ENCODE assay signal across 1 cellular context in genomic region chr20:61566691-61567090, GRCh38.
A peak's percentile ranks its signal among the peaks of the same experiment; 100 is the strongest.
TF ChIP-seq lines count a peak whose summit lies in the region.

No MANE protein-coding gene starts in this region.

TF ChIP-seq in HepG2, 621 proteins besides CTCF, POLR2A, EP300 and RAD21 (continued from another document):
- 0 out of 2 replicates have a peak, but pooled peaks have one; percentile 44 for TF ChIP-seq ZNF280D (CRISPR knock-in tag; IDR thresholded peaks at IDR 0.05)
- TF ChIP-seq, protein P1, sequence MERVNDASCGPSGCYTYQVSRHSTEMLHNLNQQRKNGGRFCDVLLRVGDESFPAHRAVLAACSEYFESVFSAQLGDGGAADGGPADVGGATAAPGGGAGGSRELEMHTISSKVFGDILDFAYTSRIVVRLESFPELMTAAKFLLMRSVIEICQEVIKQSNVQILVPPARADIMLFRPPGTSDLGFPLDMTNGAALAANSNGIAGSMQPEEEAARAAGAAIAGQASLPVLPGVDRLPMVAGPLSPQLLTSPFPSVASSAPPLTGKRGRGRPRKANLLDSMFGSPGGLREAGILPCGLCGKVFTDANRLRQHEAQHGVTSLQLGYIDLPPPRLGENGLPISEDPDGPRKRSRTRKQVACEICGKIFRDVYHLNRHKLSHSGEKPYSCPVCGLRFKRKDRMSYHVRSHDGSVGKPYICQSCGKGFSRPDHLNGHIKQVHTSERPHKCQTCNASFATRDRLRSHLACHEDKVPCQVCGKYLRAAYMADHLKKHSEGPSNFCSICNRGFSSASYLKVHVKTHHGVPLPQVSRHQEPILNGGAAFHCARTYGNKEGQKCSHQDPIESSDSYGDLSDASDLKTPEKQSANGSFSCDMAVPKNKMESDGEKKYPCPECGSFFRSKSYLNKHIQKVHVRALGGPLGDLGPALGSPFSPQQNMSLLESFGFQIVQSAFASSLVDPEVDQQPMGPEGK (CRISPR knock-in tag; IDR thresholded peaks at IDR 0.05), result no peak
- TF ChIP-seq PPARG (CRISPR knock-in tag; conservative IDR thresholded peaks at IDR 0.05), result no peak
- TF ChIP-seq NFKB2 (CRISPR knock-in tag; IDR thresholded peaks at IDR 0.05; ENCODE audit: borderline replicate concordance), result no peak
- TF ChIP-seq RFX5 (IDR thresholded peaks at IDR 0.05; ENCODE audit: low read depth, low read length), result no peak
- TF ChIP-seq ZNF768 (CRISPR knock-in tag; IDR thresholded peaks at IDR 0.05), result peak; percentile 21; the same call in 1 of the 2 replicates
- no peak for TF ChIP-seq SUZ12 (IDR thresholded peaks at IDR 0.05; ENCODE audit: low read depth, low read length)
- no peak for TF ChIP-seq DMAP1 (CRISPR knock-in tag; IDR thresholded peaks at IDR 0.05)
- TF ChIP-seq ZNF432 (CRISPR knock-in tag; IDR thresholded peaks at IDR 0.05; ENCODE audit: borderline replicate concordance), result no peak
- no peak for TF ChIP-seq ZNF703 (CRISPR knock-in tag; IDR thresholded peaks at IDR 0.05; ENCODE audit: borderline replicate concordance)
- 0 out of 2 replicates have a peak, but pooled peaks have one; percentile 11 for TF ChIP-seq MAFG (CRISPR knock-in tag; IDR thresholded peaks at IDR 0.05)
- no peak for TF ChIP-seq ZFP62 (CRISPR knock-in tag; IDR thresholded peaks at IDR 0.05)
- no peak for TF ChIP-seq MIXL1 (CRISPR knock-in tag; IDR thresholded peaks at IDR 0.05)
- no peak for TF ChIP-seq ZBTB38 (CRISPR knock-in tag; IDR thresholded peaks at IDR 0.05)
- no peak for TF ChIP-seq ARID2 (CRISPR knock-in tag; IDR thresholded peaks at IDR 0.05; ENCODE audit: borderline replicate concordance)
- 0 out of 2 replicates have a peak, but pooled peaks have one; percentile 3 for TF ChIP-seq PHF20 (CRISPR knock-in tag; IDR thresholded peaks at IDR 0.05)
- no peak for TF ChIP-seq NR2F6 (IDR thresholded peaks at IDR 0.05)
- TF ChIP-seq NR2F6 (CRISPR knock-in tag; IDR thresholded peaks at IDR 0.05), result no peak
- TF ChIP-seq ARNT (IDR thresholded peaks at IDR 0.05), result no peak
- TF ChIP-seq NFIC (IDR thresholded peaks at IDR 0.05; ENCODE audit: low read length), result no peak
- TF ChIP-seq FIP1L1 (IDR thresholded peaks at IDR 0.05; ENCODE audit: borderline replicate concordance, insufficient read depth, low read depth, low read length), result no peak
- no peak for TF ChIP-seq CBX5 (CRISPR knock-in tag; IDR thresholded peaks at IDR 0.05; ENCODE audit: borderline replicate concordance)
- TF ChIP-seq RXRB (CRISPR knock-in tag; IDR thresholded peaks at IDR 0.05; ENCODE audit: borderline replicate concordance), result no peak
- no peak for TF ChIP-seq SPEN (CRISPR knock-in tag; IDR thresholded peaks at IDR 0.05; ENCODE audit: low read depth)
- no peak for TF ChIP-seq ZNF580 (CRISPR knock-in tag; IDR thresholded peaks at IDR 0.05; ENCODE audit: borderline replicate concordance, low read depth)
- TF ChIP-seq HMGA1 (CRISPR knock-in tag; conservative IDR thresholded peaks at IDR 0.05), result no peak
- no peak for TF ChIP-seq ZFP41 (CRISPR knock-in tag; IDR thresholded peaks at IDR 0.05; ENCODE audit: borderline replicate concordance)
